In genomic region chr1:53014791-53015507, GRCh38 we compare ENCODE assay signal across 8 cellular contexts. TPM values are rescaled to one million over a fixed set of nuclear protein-coding genes. Genes with fewer than 3 reads are reported as not detected.
A peak's percentile ranks its signal among the peaks of the same experiment; 100 is the strongest.
DNase-seq lines count a peak whose midpoint lies in the region; ATAC-seq and TF ChIP-seq lines count a peak whose summit lies in the region.

No MANE protein-coding gene starts in this region.

- DNase-seq in CD4-positive, CD25-positive, alpha-beta regulatory T cell, result peak; percentile 66 to 96 (median 87)
- DNase-seq in HUDEP-2 (lab: John Stamatoyannopoulos, UW; ENCODE audit: unreplicated experiment in 76 of 76), result peak in 74 of 76 experiments; percentile 16 to 88 (median 69)
- peak; percentile 96 for DNase-seq in NOMO-1 treated with DMSO at 0.1 percent for 48 hours (lab: John Stamatoyannopoulos, UW; ENCODE audit: unreplicated experiment)
- DNase-seq in activated CD8-positive, alpha-beta memory T cell treated with anti-CD3 and anti-CD28 coated beads for 48 hours (ENCODE audit: low read depth in 2 of 3, low spot score in 2 of 3), result peak in 2 of 3 experiments; percentile 32 to 35
- peak; percentile 67 for DNase-seq in endothelial cell (ENCODE audit: low spot score)
- DNase-seq in mesothelial cell of epicardium (ENCODE audit: low spot score in 2 of 2, unreplicated experiment in 2 of 2), result peak; percentile 30 to 53
- DNase-seq in stimulated activated CD8-positive, alpha-beta memory T cell treated with anti-CD3 and anti-CD28 coated beads, Interleukin-15, amount 100 ng/mL, for 24 hours (ENCODE audit: low read depth), result peak; percentile 9

- no peaks in the 10 kb centered on the region for H3K27me3 Mint-ChIP-seq in CD4-positive, CD25-positive, alpha-beta regulatory T cell
- H3K27me3 Mint-ChIP-seq in endothelial cell (ENCODE audit: unreplicated experiment), result no peaks in the 10 kb centered on the region
- no peaks in the 10 kb centered on the region for H3K27me3 Mint-ChIP-seq in mesothelial cell of epicardium (ENCODE audit: low read depth)

- H3K4me3 ChIP-seq in CD4-positive, CD25-positive, alpha-beta regulatory T cell (ENCODE audit: low read depth, low read length), result peak overlapping the region; percentile 94

- H3K9me3 ChIP-seq in CD4-positive, CD25-positive, alpha-beta regulatory T cell (ENCODE audit: control insufficient read depth in 2 of 2, low read length in 2 of 2), result no peaks in the 10 kb centered on the region

- peak overlapping the region; percentile 54 for H3K27ac ChIP-seq in CD4-positive, CD25-positive, alpha-beta regulatory T cell (ENCODE audit: insufficient read depth, low read length, poor library complexity, severe bottlenecking)

- ATAC-seq in CD4-positive, CD25-positive, alpha-beta regulatory T cell (ENCODE audit: low read depth in 2 of 2), result peak; percentile 99 to 100
- peak; percentile 52 for ATAC-seq in GM19468 (IDR thresholded peaks at IDR 0.05; ENCODE audit: extremely low read depth, unreplicated experiment)

- H3K36me3 Mint-ChIP-seq in CD4-positive, CD25-positive, alpha-beta regulatory T cell, result peaks cover 21% of the 10 kb centered on the region
- H3K36me3 Mint-ChIP-seq in endothelial cell (ENCODE audit: low read depth, unreplicated experiment) (no peaks in the 10 kb centered on the region), mesothelial cell of epicardium (peaks cover 3% of the 10 kb centered on the region)

- H3K4me1 Mint-ChIP-seq in CD4-positive, CD25-positive, alpha-beta regulatory T cell, result peaks cover 30 to 43% (median 35%) of the 10 kb centered on the region in 4 donors
- H3K4me1 Mint-ChIP-seq in endothelial cell (ENCODE audit: unreplicated experiment) (peaks cover 19% of the 10 kb centered on the region), mesothelial cell of epicardium (peaks cover 18% of the 10 kb centered on the region)

- H3K36me3 ChIP-seq in CD4-positive, CD25-positive, alpha-beta regulatory T cell (ENCODE audit: control insufficient read depth, insufficient read depth, low read length), result peaks cover 3% of the 10 kb centered on the region

- peak overlapping the region; percentile 78 to 92 (median 88) for H3K4me3 Mint-ChIP-seq in CD4-positive, CD25-positive, alpha-beta regulatory T cell
- H3K4me3 Mint-ChIP-seq in endothelial cell (ENCODE audit: unreplicated experiment) (peak overlapping the region; percentile 94), mesothelial cell of epicardium (peak overlapping the region; percentile 80)

- H3K4me1 ChIP-seq in CD4-positive, CD25-positive, alpha-beta regulatory T cell (ENCODE audit: control insufficient read depth, insufficient read depth, low read length, poor library complexity, severe bottlenecking), result peaks cover 20% of the 10 kb centered on the region

- TF ChIP-seq CTCF in endothelial cell (IDR thresholded peaks at IDR 0.05; ENCODE audit: unreplicated experiment) (no peak), mesothelial cell of epicardium (IDR thresholded peaks at IDR 0.05; ENCODE audit: unreplicated experiment) (no peak)

- H3K27ac Mint-ChIP-seq in CD4-positive, CD25-positive, alpha-beta regulatory T cell, result peak overlapping the region; percentile 15 to 90 (median 90)
- peak overlapping the region; percentile 73 for H3K27ac Mint-ChIP-seq in endothelial cell (ENCODE audit: unreplicated experiment)
- H3K27ac Mint-ChIP-seq in mesothelial cell of epicardium, result peak overlapping the region; percentile 65

- H3K9me3 Mint-ChIP-seq in CD4-positive, CD25-positive, alpha-beta regulatory T cell, result peaks cover 0 to 2% (median 0%) of the 10 kb centered on the region in 7 donors
- no peaks in the 10 kb centered on the region for H3K9me3 Mint-ChIP-seq in endothelial cell (ENCODE audit: unreplicated experiment)
- H3K9me3 Mint-ChIP-seq in mesothelial cell of epicardium, result no peaks in the 10 kb centered on the region

- no peaks in the 10 kb centered on the region for H3K27me3 ChIP-seq in CD4-positive, CD25-positive, alpha-beta regulatory T cell (ENCODE audit: control insufficient read depth, insufficient read depth, low read length)

RNA-seq across cellular contexts. Expression of gene PODN, which starts 47.1 kb away (rescaled TPM):
- not detected for total RNA-seq in CD4-positive, CD25-positive, alpha-beta regulatory T cell
- polyA plus RNA-seq in CD4-positive, CD25-positive, alpha-beta regulatory T cell, result not detected
- total RNA-seq in endothelial cell (ENCODE audit: unreplicated experiment), result 0.10 TPM
- total RNA-seq in mesothelial cell of epicardium, result 4.5 to 4.6 TPM (median 4.6 TPM) in 3 replicates

Comparison
In these comparisons a context has a peak if more than half of its experiments do, and no peak if none do; other contexts are left out.
1. Peak in every context shown above with its lines: DNase-seq, ATAC-seq, H3K4me3 ChIP-seq and H3K27ac ChIP-seq.
2. DNase-seq: peak in every context shown above with its lines; median percentile 96 in NOMO-1 treated with DMSO at 0.1 percent for 48 hours; 87 in CD4-positive, CD25-positive, alpha-beta regulatory T cell; 69 in HUDEP-2; 67 in endothelial cell; 42 in mesothelial cell of epicardium; 34 in activated CD8-positive, alpha-beta memory T cell treated with anti-CD3 and anti-CD28 coated beads for 48 hours; 9 in stimulated activated CD8-positive, alpha-beta memory T cell treated with anti-CD3 and anti-CD28 coated beads, Interleukin-15, amount 100 ng/mL, for 24 hours.